8 cellular contexts compared by ENCODE assay signal in genomic region chr15:40340038-40340739, GRCh38. TPM values are rescaled to one million over a fixed set of nuclear protein-coding genes. Genes with fewer than 3 reads are reported as not detected.
DNase-seq lines count a peak whose midpoint lies in the region; ATAC-seq, FAIRE-seq and TF ChIP-seq lines count a peak whose summit lies in the region.

No MANE protein-coding gene starts in this region.

- H3K4me3 ChIP-seq in HUES64 (ENCODE audit: low read length): no peak overlapping the region
- H3K4me3 ChIP-seq in astrocyte of the cerebellum (ENCODE audit: low read depth, low read length): peak overlapping the region; percentile 36
- H3K4me3 ChIP-seq in keratinocyte (ENCODE audit: control insufficient read depth in 2 of 3, extremely low read depth in 1 of 3, insufficient read depth in 2 of 3, low read depth in 1 of 3, low read length in 3 of 3): peak overlapping the region; percentile 74 to 90 (median 75)

- no peak for ATAC-seq in HG02588 (IDR thresholded peaks at IDR 0.05; ENCODE audit: unreplicated experiment)

- H3K27ac ChIP-seq in HUES64 (ENCODE audit: low read depth, low read length): no peak overlapping the region
- H3K27ac ChIP-seq in keratinocyte (ENCODE audit: control insufficient read depth, insufficient read depth, low read length): peak overlapping the region; percentile 91

- no peak for DNase-seq in astrocyte of the cerebellum (ENCODE audit: low read depth)
- DNase-seq in keratinocyte (ENCODE audit: low read depth, low spot score): no peak
- DNase-seq in superior temporal gyrus (ENCODE audit: extremely low spot score): peak; percentile 58
- no peak for DNase-seq in activated naive CD4-positive, alpha-beta T cell treated with anti-CD3 and anti-CD28 coated beads, Interleukin-2, amount 50 U/mL, for 16 hours
- no peak for DNase-seq in RPMI8226
- DNase-seq in NCI-H187 treated with DMSO at 0.1 percent for 48 hours (lab: John Stamatoyannopoulos, UW): no peak

- H3K9ac ChIP-seq in HUES64 (ENCODE audit: low read depth, low read length): peak overlapping the region; percentile 14; the same call in 1 of the 2 replicates
- peak overlapping the region; percentile 96 for H3K9ac ChIP-seq in keratinocyte (ENCODE audit: control insufficient read depth, extremely low read depth, insufficient read depth, low read length)

- FAIRE-seq in keratinocyte (lab: Jason Lieb, UNC): no peak

- peak overlapping the region; percentile 97 for H3K4me2 ChIP-seq in keratinocyte (ENCODE audit: control insufficient read depth, extremely low read depth, insufficient read depth, low read depth, low read length)

- H3K9me3 ChIP-seq in HUES64 (ENCODE audit: insufficient read depth, low read depth, low read length) (no peaks in the 10 kb centered on the region), keratinocyte (ENCODE audit: control insufficient read depth, low read depth, low read length) (no peaks in the 10 kb centered on the region)

- 68% methylated on average over 14 of the region's 14 CpGs for WGBS in HUES64

- H3K4me1 ChIP-seq in HUES64 (ENCODE audit: insufficient read depth, low read length) (peaks cover 20% of the 10 kb centered on the region), keratinocyte (ENCODE audit: control insufficient read depth, extremely low read depth, insufficient read depth, low read length) (peaks cover 88% of the 10 kb centered on the region)

- H4K20me1 ChIP-seq in keratinocyte (ENCODE audit: control insufficient read depth, extremely low read depth, insufficient read depth, low read length): no peaks in the 10 kb centered on the region

- in situ Hi-C loops in astrocyte of the cerebellum (cut with HindIII; ENCODE audit: low sequenced_read_pairs): no loop called here

- H3K27me3 ChIP-seq in HUES64 (ENCODE audit: insufficient read depth, low read length) (no peaks in the 10 kb centered on the region), keratinocyte (ENCODE audit: control insufficient read depth, extremely low read depth, insufficient read depth, low read length) (no peaks in the 10 kb centered on the region)

- TF ChIP-seq CTCF in astrocyte of the cerebellum (IDR thresholded peaks at IDR 0.05; ENCODE audit: low read depth, low read length, missing control alignments): no peak
- TF ChIP-seq CTCF in keratinocyte (optimal IDR thresholded peaks at IDR 0.05 in 1 of 3, IDR thresholded peaks at IDR 0.05 in 1 of 3, conservative IDR thresholded peaks at IDR 0.05 in 1 of 3; ENCODE audit: extremely low read depth in 1 of 3, insufficient read depth in 2 of 3, low read length in 3 of 3): no peak

- dilution Hi-C loops in keratinocyte (cut with MboI; ENCODE audit: extremely low pct_ligation_motif_present, low sequenced_read_pairs): no loop called here

- no peaks in the 10 kb centered on the region for H3K9me1 ChIP-seq in keratinocyte (ENCODE audit: control insufficient read depth, extremely low read depth, insufficient read depth, low read length)

- no peaks in the 10 kb centered on the region for H3K36me3 ChIP-seq in HUES64 (ENCODE audit: insufficient read depth, low read length)
- peaks cover 16 to 25% of the 10 kb centered on the region in 2 experiments for H3K36me3 ChIP-seq in keratinocyte (ENCODE audit: control insufficient read depth in 2 of 2, extremely low read depth in 1 of 2, insufficient read depth in 2 of 2, low read length in 2 of 2)

- peaks cover 35% of the 10 kb centered on the region for H3K79me2 ChIP-seq in keratinocyte (ENCODE audit: control insufficient read depth, insufficient read depth, low read length)

- no peak overlapping the region for H2AFZ ChIP-seq in keratinocyte (ENCODE audit: control insufficient read depth, low read length)

RNA-seq across cellular contexts. Expression of gene CCDC9B, which starts 0.6 kb away (rescaled TPM):
- 0.80 TPM for polyA plus RNA-seq in HUES64 (2013, experiment 1 of 2)
- 0.13 TPM for polyA plus RNA-seq in HUES64 (2013, experiment 2 of 2)
- polyA plus RNA-seq in keratinocyte: 6.3 to 9.6 TPM (median 7.4 TPM) in 3 replicates
- 32.3 TPM for polyA plus RNA-seq in keratinocyte (2011; ENCODE audit: low read depth)
- 7.6 and 13.9 TPM in 2 replicates for polyA plus RNA-seq in keratinocyte (2011; cell fraction: cytosol; rRNA removed)
- 105 and 122 TPM in 2 replicates for polyA plus RNA-seq in keratinocyte (2011; cell fraction: nucleus; rRNA removed)
- 22.8 and 85.9 TPM in 2 replicates for polyA plus RNA-seq in keratinocyte (2012; ENCODE audit: low replicate concordance)
- polyA minus RNA-seq in keratinocyte: 27.3 to 109 TPM (median 58.7 TPM) in 3 replicates
- polyA minus RNA-seq in keratinocyte (2011; cell fraction: cytosol; rRNA and poly(A)+ RNA removed): 16.5 TPM
- polyA minus RNA-seq in keratinocyte (2011; cell fraction: nucleus; rRNA and poly(A)+ RNA removed): 44.7 and 58.6 TPM in 2 replicates

RNA-seq across cellular contexts. Expression of gene PHGR1, which starts 10.6 kb away (rescaled TPM):
- not detected for polyA plus RNA-seq in HUES64 (2013, experiment 1 of 2)
- not detected for polyA plus RNA-seq in HUES64 (2013, experiment 2 of 2)
- polyA plus RNA-seq in keratinocyte: not detected in 3 replicates
- polyA plus RNA-seq in keratinocyte (2011; ENCODE audit: low read depth): not detected
- polyA plus RNA-seq in keratinocyte (2011; cell fraction: cytosol; rRNA removed): not detected in 2 replicates
- polyA plus RNA-seq in keratinocyte (2011; cell fraction: nucleus; rRNA removed): not detected in 2 replicates
- polyA plus RNA-seq in keratinocyte (2012; ENCODE audit: low replicate concordance): not detected in 2 replicates
- not detected in 3 replicates for polyA minus RNA-seq in keratinocyte
- not detected for polyA minus RNA-seq in keratinocyte (2011; cell fraction: cytosol; rRNA and poly(A)+ RNA removed)
- not detected in 2 replicates for polyA minus RNA-seq in keratinocyte (2011; cell fraction: nucleus; rRNA and poly(A)+ RNA removed)

RNA-seq across cellular contexts. Expression of gene INAFM2, which starts 16.7 kb away (rescaled TPM):
- polyA plus RNA-seq in HUES64 (2013, experiment 1 of 2): 18.2 TPM
- 20.2 TPM for polyA plus RNA-seq in HUES64 (2013, experiment 2 of 2)
- polyA plus RNA-seq in keratinocyte: 9.1 to 15.2 TPM (median 13.5 TPM) in 3 replicates
- 2.5 TPM for polyA plus RNA-seq in keratinocyte (2011; ENCODE audit: low read depth)
- polyA plus RNA-seq in keratinocyte (2011; cell fraction: cytosol; rRNA removed): 8.5 and 17.1 TPM in 2 replicates
- polyA plus RNA-seq in keratinocyte (2011; cell fraction: nucleus; rRNA removed): 17.2 and 18.4 TPM in 2 replicates
- polyA plus RNA-seq in keratinocyte (2012; ENCODE audit: low replicate concordance): 7.8 and 18.3 TPM in 2 replicates
- polyA minus RNA-seq in keratinocyte: 4.8 to 6.7 TPM (median 6.4 TPM) in 3 replicates
- polyA minus RNA-seq in keratinocyte (2011; cell fraction: cytosol; rRNA and poly(A)+ RNA removed): 10.7 TPM
- 4.6 and 5.9 TPM in 2 replicates for polyA minus RNA-seq in keratinocyte (2011; cell fraction: nucleus; rRNA and poly(A)+ RNA removed)

RNA-seq across cellular contexts. Expression of gene DISP2, which starts 17.8 kb away (rescaled TPM):
- polyA plus RNA-seq in HUES64 (2013, experiment 1 of 2): 0.45 TPM
- 0.89 TPM for polyA plus RNA-seq in HUES64 (2013, experiment 2 of 2)
- polyA plus RNA-seq in keratinocyte: 0.12 to 0.68 TPM (median 0.12 TPM) in 3 replicates
- polyA plus RNA-seq in keratinocyte (2011; ENCODE audit: low read depth): 0.05 TPM
- polyA plus RNA-seq in keratinocyte (2011; cell fraction: cytosol; rRNA removed): 0.09 and 0.60 TPM in 2 replicates
- polyA plus RNA-seq in keratinocyte (2011; cell fraction: nucleus; rRNA removed): 0.97 and 1.1 TPM in 2 replicates
- polyA plus RNA-seq in keratinocyte (2012; ENCODE audit: low replicate concordance): 0.28 and 1.6 TPM in 2 replicates
- polyA minus RNA-seq in keratinocyte: 0.26 to 1.2 TPM (median 0.64 TPM) in 3 replicates
- 0.19 TPM for polyA minus RNA-seq in keratinocyte (2011; cell fraction: cytosol; rRNA and poly(A)+ RNA removed)
- polyA minus RNA-seq in keratinocyte (2011; cell fraction: nucleus; rRNA and poly(A)+ RNA removed): 0.54 and 0.74 TPM in 2 replicates

RNA-seq across cellular contexts. Expression of gene PLCB2, which starts 32.5 kb away (rescaled TPM):
- polyA plus RNA-seq in HUES64 (2013, experiment 1 of 2): 7.3 TPM
- polyA plus RNA-seq in HUES64 (2013, experiment 2 of 2): 11.2 TPM
- polyA plus RNA-seq in keratinocyte: 0.52 to 1.1 TPM (median 0.73 TPM) in 3 replicates
- polyA plus RNA-seq in keratinocyte (2011; ENCODE audit: low read depth): not detected
- polyA plus RNA-seq in keratinocyte (2011; cell fraction: cytosol; rRNA removed): 0.69 and 0.72 TPM in 2 replicates
- 0.73 and 1.3 TPM in 2 replicates for polyA plus RNA-seq in keratinocyte (2011; cell fraction: nucleus; rRNA removed)
- 0.23 and 1.4 TPM in 2 replicates for polyA plus RNA-seq in keratinocyte (2012; ENCODE audit: low replicate concordance)
- 0.40 to 0.69 TPM in 2 of 3 replicates, not detected in the other for polyA minus RNA-seq in keratinocyte
- not detected for polyA minus RNA-seq in keratinocyte (2011; cell fraction: cytosol; rRNA and poly(A)+ RNA removed)
- not detected in 2 replicates for polyA minus RNA-seq in keratinocyte (2011; cell fraction: nucleus; rRNA and poly(A)+ RNA removed)
